ENCODE assay signal across 19 cellular contexts in genomic region chr14:95077380-95077779, GRCh38.
"Had no signal": no experiment of that assay in that cellular context is flagged by ENCODE, and none has a peak within 500 bp of the region (broad histone marks: within the 10 kb centered on the region; RNA-seq: fewer than 3 reads in every experiment).

No MANE protein-coding gene starts in this region.

- H3K36me3 ChIP-seq: neutrophil, tibial nerve had no signal

- H3K4me2 ChIP-seq: hepatocyte had no signal

- H3K79me2 ChIP-seq: hepatocyte had no signal

- H3K27ac ChIP-seq: foreskin keratinocyte, hepatocyte, neutrophil, psoas muscle, testis, tibial nerve had no signal

- H2AFZ ChIP-seq: hepatocyte had no signal

- H3K27me3 ChIP-seq: hepatocyte, testis, tibial nerve had no signal

- H3K9me3 ChIP-seq: mucosa of descending colon, neutrophil, testis, tibial nerve had no signal

- H3K4me1 ChIP-seq: foreskin keratinocyte, psoas muscle, testis, tibial nerve had no signal

- H3K4me3 ChIP-seq: hepatocyte, mucosa of descending colon, psoas muscle, testis, tibial nerve had no signal

- ATAC-seq: effector memory CD8-positive, alpha-beta T cell; foreskin keratinocyte; left colon; mucosa of descending colon; naive thymus-derived CD8-positive, alpha-beta T cell; psoas muscle; sciatic nerve; stimulated activated naive B cell treated with anti-CD40 and anti-IgM and Interleukin-4, amounts not matched to agents 10 μg/mL and 1 μg/mL and 100 μg/mL, for 72 hours; stimulated activated naive CD8-positive, alpha-beta T cell treated with anti-CD3 and anti-CD28 coated beads, Interleukin-15, amount 100 ng/mL, for 72 hours had no signal

- DNase-seq: effector memory CD8-positive, alpha-beta T cell; erythroblast; foreskin keratinocyte; head of caudate nucleus; left colon; mammary epithelial cell; mucosa of descending colon; naive thymus-derived CD8-positive, alpha-beta T cell; psoas muscle; retina; stimulated activated CD4-positive, alpha-beta T cell treated with anti-CD3 and anti-CD28 coated beads, Interleukin-2, amount 100 ng/mL, for 24 hours; stimulated activated CD4-positive, alpha-beta T cell treated with anti-CD3 and anti-CD28 coated beads, Interleukin-4, amount 100 ng/mL, for 4 hours; stimulated activated naive B cell treated with anti-CD40 and anti-IgM and Interleukin-4, amounts not matched to agents 10 μg/mL and 1 μg/mL and 100 μg/mL, for 72 hours; stimulated activated naive CD8-positive, alpha-beta T cell treated with anti-CD3 and anti-CD28 coated beads, Interleukin-15, amount 100 ng/mL, for 72 hours; testis had no signal
